22 cellular contexts compared by ENCODE assay signal in the genomic region with DNA sequence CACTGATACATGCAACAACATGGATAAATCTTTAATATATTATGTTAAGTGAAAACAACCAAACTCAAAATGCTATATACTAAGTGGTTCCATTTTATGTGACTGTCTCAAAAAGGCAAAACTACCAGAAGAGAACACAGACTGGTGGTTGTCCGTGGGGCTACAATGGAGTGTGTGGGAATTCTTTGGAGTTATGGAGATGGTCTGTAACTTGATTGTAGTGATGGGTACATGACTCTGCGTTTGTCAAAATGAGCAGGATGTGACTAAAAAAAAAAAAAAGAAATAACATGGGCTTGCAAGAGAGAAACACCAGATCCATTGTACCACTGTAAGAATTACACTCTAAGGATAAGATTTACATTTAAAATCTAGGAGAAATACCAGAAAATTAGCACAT. TPM values are rescaled to one million over a fixed set of nuclear protein-coding genes. Genes with fewer than 3 reads are reported as not detected.
DNase-seq lines count a peak whose midpoint lies in the region; ATAC-seq and FAIRE-seq lines count a peak whose summit lies in the region.
"Had no signal": no experiment of that assay in that cellular context is flagged by ENCODE, and none has a peak within 500 bp of the region (broad histone marks: within the 10 kb centered on the region; RNA-seq: fewer than 3 reads in every experiment).

No MANE protein-coding gene starts in this region.

- no peaks in the 10 kb centered on the region for H3K9me3 Mint-ChIP-seq in activated T-cell treated with anti-CD3 and anti-CD28 coated beads, Interleukin-2, amount 50 U/mL, for 24 hours
- no peaks in the 10 kb centered on the region for H3K9me3 Mint-ChIP-seq in effector memory CD8-positive, alpha-beta T cell
- H3K9me3 Mint-ChIP-seq: H9, IgD-negative memory B cell had no signal

- no peaks in the 10 kb centered on the region for H3K4me1 ChIP-seq in small intestine (ENCODE audit: control insufficient read depth in 2 of 2, insufficient read depth in 1 of 2, low read depth in 1 of 2, low read length in 1 of 2)

- H3K27ac ChIP-seq in small intestine (ENCODE audit: low read depth in 1 of 2, low read length in 1 of 2): no peak overlapping the region
- H3K27ac ChIP-seq: HL-60 had no signal

- no peak overlapping the region for H3K4me3 ChIP-seq in small intestine (ENCODE audit: low read depth in 1 of 2, low read length in 2 of 2)

- H3K9me3 ChIP-seq in small intestine (ENCODE audit: control insufficient read depth, low read depth): no peaks in the 10 kb centered on the region

- ATAC-seq in effector memory CD8-positive, alpha-beta T cell (replicated peaks): no peak
- ATAC-seq in HG03432 (IDR thresholded peaks at IDR 0.05; ENCODE audit: unreplicated experiment): no peak

- H3K4me1 Mint-ChIP-seq in activated T-cell treated with anti-CD3 and anti-CD28 coated beads, Interleukin-2, amount 50 U/mL, for 24 hours (ENCODE audit: low read depth): no peaks in the 10 kb centered on the region
- H3K4me1 Mint-ChIP-seq in effector memory CD8-positive, alpha-beta T cell (ENCODE audit: low read depth in 2 of 2): no peaks in the 10 kb centered on the region

- no peaks in the 10 kb centered on the region for H3K27me3 Mint-ChIP-seq in activated T-cell treated with anti-CD3 and anti-CD28 coated beads, Interleukin-2, amount 50 U/mL, for 24 hours
- H3K27me3 Mint-ChIP-seq in effector memory CD8-positive, alpha-beta T cell: no peaks in the 10 kb centered on the region
- H3K27me3 Mint-ChIP-seq: IgD-negative memory B cell had no signal

- FAIRE-seq in small intestine (lab: Jason Lieb, UNC): no peak
- FAIRE-seq: HTR-8/SVneo had no signal

- H3K27ac Mint-ChIP-seq in activated T-cell treated with anti-CD3 and anti-CD28 coated beads, Interleukin-2, amount 50 U/mL, for 24 hours: peak overlapping the region; percentile 71
- peak overlapping the region in 1 of 2 donors; percentile 57 for H3K27ac Mint-ChIP-seq in effector memory CD8-positive, alpha-beta T cell
- H3K27ac Mint-ChIP-seq: H9, IgD-negative memory B cell had no signal

- H3K4me3 Mint-ChIP-seq in activated T-cell treated with anti-CD3 and anti-CD28 coated beads, Interleukin-2, amount 50 U/mL, for 24 hours: no peak overlapping the region
- no peak overlapping the region for H3K4me3 Mint-ChIP-seq in effector memory CD8-positive, alpha-beta T cell
- H3K4me3 Mint-ChIP-seq: H9, IgD-negative memory B cell had no signal

- H3K27me3 ChIP-seq in small intestine (ENCODE audit: control insufficient read depth in 2 of 2, insufficient read depth in 2 of 2, low read length in 2 of 2): no peaks in the 10 kb centered on the region

- 72 to 84% (median 82%) methylated on average over 2 of the region's 2 CpGs for WGBS in small intestine, 3 donors

- H3K36me3 Mint-ChIP-seq in activated T-cell treated with anti-CD3 and anti-CD28 coated beads, Interleukin-2, amount 50 U/mL, for 24 hours (ENCODE audit: low read depth): peaks cover 18% of the 10 kb centered on the region
- H3K36me3 Mint-ChIP-seq in effector memory CD8-positive, alpha-beta T cell (ENCODE audit: insufficient read depth): peaks cover 11% of the 10 kb centered on the region

- no peak for DNase-seq in activated T-cell treated with anti-CD3 and anti-CD28 coated beads, Interleukin-2, amount 50 U/mL, for 24 hours
- DNase-seq in activated T-cell treated with anti-CD3 and anti-CD28 coated beads for 4 hours: no peak
- peak; percentile 10 for DNase-seq in LHCN-M2 (ENCODE audit: low read depth)
- DNase-seq in dermis blood vessel endothelial cell: peak; percentile 11
- DNase-seq in small intestine: no peak
- no peak for DNase-seq in effector memory CD8-positive, alpha-beta T cell
- DNase-seq: C1 segment of cervical spinal cord, DND-41, H9, Kasumi-1, MM.1S, NCI-H1092, NCI-H1436 treated with DMSO at 0.1 percent for 48 hours, NCI-H2029, NCI-H2171 treated with DMSO at 0.1 percent for 48 hours, NCI-H446 treated with DMSO at 0.1 percent for 48 hours, OCI-M1, SHP77 had no signal

- peaks cover 0 to 4% of the 10 kb centered on the region in 2 donors for H3K36me3 ChIP-seq in small intestine (ENCODE audit: control insufficient read depth in 2 of 2, insufficient read depth in 2 of 2, low read length in 2 of 2)

RNA-seq across cellular contexts. Expression of gene KIAA1614, which starts 52.2 kb away (rescaled TPM):
- total RNA-seq in LHCN-M2 (2014; rRNA removed) (5.9 and 7.1 TPM in 2 replicates), dermis blood vessel endothelial cell (5.9 and 6.1 TPM in 2 replicates)
- 4.0 TPM for polyA plus RNA-seq in LHCN-M2 (2012)
- 1 to 10 TPM in 1 of 3 donors, under 1 TPM in 1, not detected in 1; 0.89 to 2.1 TPM for polyA plus RNA-seq in small intestine
- polyA plus RNA-seq: IgD-negative memory B cell had no signal

Comparison
In these comparisons a context has a peak if more than half of its experiments do, and no peak if none do; other contexts are left out.
1. DNase-seq: peak in LHCN-M2 (single experiment) and dermis blood vessel endothelial cell (single experiment); none in activated T-cell treated with anti-CD3 and anti-CD28 coated beads, Interleukin-2, amount 50 U/mL, for 24 hours (single experiment), activated T-cell treated with anti-CD3 and anti-CD28 coated beads for 4 hours (single experiment), small intestine (single experiment) and effector memory CD8-positive, alpha-beta T cell (0 of 3).